Comparison of ENCODE assay signal across 18 cellular contexts in the genomic region with DNA sequence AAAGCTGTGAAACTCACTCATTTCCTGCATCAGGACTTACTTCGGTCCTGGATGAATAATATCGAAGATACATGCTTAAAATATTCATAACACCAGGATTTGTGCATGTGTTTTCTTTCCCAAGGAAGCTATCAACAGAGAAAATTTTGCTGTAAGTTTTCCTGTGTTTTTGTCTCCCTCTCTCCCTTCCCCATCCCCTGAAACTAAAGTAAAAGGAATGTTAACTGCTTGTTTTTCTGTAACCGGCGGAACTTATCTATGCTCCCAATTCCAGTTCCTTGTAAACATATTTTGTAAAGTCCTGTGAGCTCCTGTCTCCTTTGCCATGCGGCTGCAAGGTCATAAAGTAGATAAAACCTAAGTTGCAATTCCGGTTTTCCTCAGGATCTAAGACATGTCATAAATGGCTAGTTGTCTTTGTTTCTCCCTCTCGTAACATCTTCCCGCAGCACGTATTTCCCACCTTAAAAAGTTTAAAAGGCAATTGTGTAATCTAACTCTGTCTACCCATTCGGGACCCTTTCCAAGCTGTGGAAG.
DNase-seq lines count a peak whose midpoint lies in the region; ATAC-seq, FAIRE-seq and TF ChIP-seq lines count a peak whose summit lies in the region.
"Had no signal": no experiment of that assay in that cellular context is flagged by ENCODE, and none has a peak within 500 bp of the region (broad histone marks: within the 10 kb centered on the region; RNA-seq: fewer than 3 reads in every experiment).

No MANE protein-coding gene starts in this region.

- no peak overlapping the region for H3K4me2 ChIP-seq in PC-3 (ENCODE audit: low read length)

- H2AFZ ChIP-seq in PC-3 (ENCODE audit: low read length), result no peak overlapping the region

- no peak for TF ChIP-seq POLR2A in prostate gland (IDR thresholded peaks at IDR 0.05)
- no peak for TF ChIP-seq POLR2A in GM12891 (IDR thresholded peaks at IDR 0.05; ENCODE audit: low read depth, low read length)

- H3K9me2 ChIP-seq in PC-3 (replicated peaks; ENCODE audit: low read length), result no peaks in the 10 kb centered on the region

- no peak for FAIRE-seq in GM12891 (lab: Jason Lieb, UNC)

- no peaks in the 10 kb centered on the region for H3K27me3 ChIP-seq in PC-3 (ENCODE audit: low read length)
- no peaks in the 10 kb centered on the region for H3K27me3 ChIP-seq in prostate gland (replicated peaks; ENCODE audit: insufficient read depth)
- H3K27me3 ChIP-seq: body of pancreas had no signal

- no peaks in the 10 kb centered on the region for H3K36me3 ChIP-seq in PC-3 (ENCODE audit: low read depth, low read length)
- no peaks in the 10 kb centered on the region for H3K36me3 ChIP-seq in prostate gland

- ATAC-seq in PC-3, result no peak
- ATAC-seq in left colon, result peak; percentile 62
- no peak for ATAC-seq in GM21717 (IDR thresholded peaks at IDR 0.05; ENCODE audit: unreplicated experiment)
- ATAC-seq: activated T-cell treated with anti-CD3 and anti-CD28 coated beads, Interleukin-2, amount 50 U/mL, for 4 hours; body of pancreas; Panc1; stimulated activated naive CD8-positive, alpha-beta T cell treated with anti-CD3 and anti-CD28 coated beads, Interleukin-15, Interleukin-2, amounts not matched to agents 100 U/mL and 50 U/mL, for 24 hours had no signal

- H3K9ac ChIP-seq in PC-3 (ENCODE audit: low read length), result no peak overlapping the region

- H3K4me3 ChIP-seq in PC-3 (ENCODE audit: low read length) (no peak overlapping the region), prostate gland (no peak overlapping the region)
- H3K4me3 ChIP-seq: body of pancreas had no signal

- H3K27ac ChIP-seq in PC-3 (ENCODE audit: low read length) (no peak overlapping the region), prostate gland (no peak overlapping the region), caudate nucleus (ENCODE audit: low read depth, low read length) (no peak overlapping the region)
- H3K27ac ChIP-seq: body of pancreas had no signal

- POLR2A ChIA-PET in PC-3 (lab: Charles Lee; ENCODE audit: unreplicated experiment), result no interaction called here

- H3K4me1 ChIP-seq in PC-3 (ENCODE audit: insufficient read depth, low read length) (no peaks in the 10 kb centered on the region), prostate gland (replicated peaks) (no peaks in the 10 kb centered on the region)

- no TSS peak for BruUV-seq in PC-3 (replicated peaks; lab: Mats Ljungman, UMichigan)

- DNase-seq in ELF-1 (ENCODE audit: low read depth, low spot score) (peak; percentile 52), PC-3 (peak; percentile 6), left colon (peak in 1 of 2 donors; percentile 14), prostate gland (ENCODE audit: low spot score) (peak; percentile 10), caudate nucleus (lab: John Stamatoyannopoulos, UW) (no peak), epidermal melanocyte (ENCODE audit: insufficient read length, low spot score) (no peak), GM12891 (ENCODE audit: insufficient read length, low spot score) (no peak)
- DNase-seq: activated CD4-positive, alpha-beta T cell treated with anti-CD3 and anti-CD28 coated beads for 48 hours; activated T-cell treated with anti-CD3 and anti-CD28 coated beads, Interleukin-2, amount 50 U/mL, for 4 hours; DMS79; NCI-H1105; NCI-H187 treated with DMSO at 0.1 percent for 48 hours; NCI-H524 treated with DMSO at 0.1 percent for 48 hours; SHP77 treated with DMSO at 0.1 percent for 48 hours; stimulated activated naive CD8-positive, alpha-beta T cell treated with anti-CD3 and anti-CD28 coated beads, Interleukin-15, Interleukin-2, amounts not matched to agents 100 U/mL and 50 U/mL, for 24 hours had no signal

- H3K79me2 ChIP-seq in PC-3 (ENCODE audit: low read length), result no peaks in the 10 kb centered on the region

- H3F3A ChIP-seq in PC-3 (ENCODE audit: low read length, unreplicated experiment), result no peaks in the 10 kb centered on the region

- TF ChIP-seq CTCF in PC-3 (conservative IDR thresholded peaks at IDR 0.05; ENCODE audit: low read depth, low read length) (no peak), prostate gland (IDR thresholded peaks at IDR 0.05) (no peak)

- CTCF ChIA-PET in PC-3 (lab: Charles Lee), result no interaction called here

- H4K20me1 ChIP-seq in PC-3 (ENCODE audit: low read length), result no peaks in the 10 kb centered on the region

- 0 out of 2 replicates have a peak, but pooled peaks cover 3% of the 10 kb centered on the region for H3K9me3 ChIP-seq in PC-3 (ENCODE audit: low read length)
- no peaks in the 10 kb centered on the region for H3K9me3 ChIP-seq in prostate gland
- H3K9me3 ChIP-seq: body of pancreas had no signal

- intact Hi-C loops in PC-3 (cut with micrococcal nuclease), result no loop called here
- intact Hi-C loops in left colon (cut with DNase I, micrococcal nuclease), result no loop called here
- intact Hi-C loops in prostate gland (cut with DNase I), result no loop called here

- WGBS in prostate gland, result 7% methylated on average over 10 of the region's 10 CpGs

TF ChIP-seq in GM12891, 5 proteins besides CTCF, POLR2A, EP300 and RAD21:
- TF ChIP-seq TAF1 (IDR thresholded peaks at IDR 0.05; ENCODE audit: low read depth, low read length) (no peak), POLR2AphosphoS5 (IDR thresholded peaks at IDR 0.05; ENCODE audit: low read depth, low read length) (no peak), SPI1 (IDR thresholded peaks at IDR 0.05; ENCODE audit: low read depth, low read length) (no peak), PAX5 (IDR thresholded peaks at IDR 0.05; ENCODE audit: insufficient read depth, low read length, severe bottlenecking) (no peak), POU2F2 (IDR thresholded peaks at IDR 0.05; ENCODE audit: low read depth, low read length) (no peak)

Comparison
In these comparisons a context has a peak if more than half of its experiments do, and no peak if none do; other contexts are left out.
1. DNase-seq: peak in ELF-1 (single experiment), PC-3 (single experiment) and prostate gland (single experiment); none in caudate nucleus (0 of 61), epidermal melanocyte (single experiment) and GM12891 (single experiment).